Comparison of ENCODE assay signal across 13 cellular contexts in the genomic region with DNA sequence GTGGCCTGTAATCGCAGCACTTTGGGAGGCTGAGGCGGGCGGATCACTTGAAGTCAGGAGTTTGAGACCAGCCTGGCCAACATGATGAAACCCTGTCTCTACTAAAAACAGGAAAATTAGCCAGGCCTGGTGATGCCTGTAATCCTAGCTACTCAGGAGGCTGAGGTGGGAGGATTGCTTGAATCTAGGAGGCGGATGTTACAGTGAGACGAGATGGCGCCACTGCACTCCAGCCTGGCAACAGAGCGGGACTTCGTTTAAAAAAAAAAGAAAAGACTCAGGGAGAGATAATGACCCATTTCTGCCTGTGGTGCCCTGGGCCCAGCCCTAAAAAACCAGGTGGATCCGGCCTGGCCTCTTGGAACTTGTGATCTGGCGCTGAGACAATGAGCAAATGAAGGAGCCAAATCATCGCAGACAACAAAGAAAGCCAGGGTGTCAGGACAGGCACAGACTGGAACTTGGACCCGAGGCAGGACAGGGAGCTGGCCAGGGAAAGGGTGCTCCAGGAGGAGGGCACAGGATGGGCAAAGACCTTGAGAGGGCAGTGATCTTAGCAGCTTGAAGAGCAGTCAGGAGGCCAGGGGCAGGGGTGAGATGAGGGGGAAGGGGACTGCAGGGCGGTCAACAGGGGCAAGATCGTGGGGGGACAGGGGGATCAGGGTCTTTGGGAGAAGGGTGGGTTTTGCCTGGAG. TPM values are rescaled to one million over a fixed set of nuclear protein-coding genes. Genes with fewer than 3 reads are reported as not detected.
DNase-seq lines count a peak whose midpoint lies in the region; ATAC-seq, FAIRE-seq and TF ChIP-seq lines count a peak whose summit lies in the region.
"Had no signal": no experiment of that assay in that cellular context is flagged by ENCODE, and none has a peak within 500 bp of the region (broad histone marks: within the 10 kb centered on the region; RNA-seq: fewer than 3 reads in every experiment).

No MANE protein-coding gene starts in this region.

- peaks cover 3% of the 10 kb centered on the region for H3K9me1 ChIP-seq in keratinocyte (ENCODE audit: control insufficient read depth, extremely low read depth, insufficient read depth, low read length)

- dilution Hi-C loops in keratinocyte (cut with MboI; ENCODE audit: extremely low pct_ligation_motif_present, low sequenced_read_pairs), result no loop called here

- no peak overlapping the region for H3K27ac ChIP-seq in keratinocyte (ENCODE audit: control insufficient read depth, insufficient read depth, low read length)
- H3K27ac ChIP-seq in suprapubic skin, result peak overlapping the region; percentile 68

- H3K79me2 ChIP-seq in keratinocyte (ENCODE audit: control insufficient read depth, insufficient read depth, low read length), result no peaks in the 10 kb centered on the region

- 59% methylated on average over 14 of the region's 14 CpGs for WGBS in suprapubic skin

- peak overlapping the region; percentile 22 for H3K9ac ChIP-seq in keratinocyte (ENCODE audit: control insufficient read depth, extremely low read depth, insufficient read depth, low read length)

- no peaks in the 10 kb centered on the region for H4K20me1 ChIP-seq in keratinocyte (ENCODE audit: control insufficient read depth, extremely low read depth, insufficient read depth, low read length)

- H3K27me3 Mint-ChIP-seq in activated T-cell treated with anti-CD3 and anti-CD28 coated beads, Interleukin-2, amount 50 U/mL, for 72 hours (ENCODE audit: low read depth), result no peaks in the 10 kb centered on the region
- H3K27me3 Mint-ChIP-seq in activated CD8-positive, alpha-beta T cell treated with anti-CD3 and anti-CD28 coated beads, Interleukin-2, amount 10 ng/mL, durations not matched to agents 7 days and 5 days (ENCODE audit: low read depth), result no peaks in the 10 kb centered on the region

- no peaks in the 10 kb centered on the region for H3K9me3 Mint-ChIP-seq in activated T-cell treated with anti-CD3 and anti-CD28 coated beads, Interleukin-2, amount 50 U/mL, for 72 hours
- no peaks in the 10 kb centered on the region for H3K9me3 Mint-ChIP-seq in activated CD8-positive, alpha-beta T cell treated with anti-CD3 and anti-CD28 coated beads, Interleukin-2, amount 10 ng/mL, durations not matched to agents 7 days and 5 days (ENCODE audit: insufficient read depth)

- H3K27me3 ChIP-seq in keratinocyte (ENCODE audit: control insufficient read depth, extremely low read depth, insufficient read depth, low read length) (no peaks in the 10 kb centered on the region), suprapubic skin (no peaks in the 10 kb centered on the region)

- H3K4me3 ChIP-seq in keratinocyte (ENCODE audit: control insufficient read depth in 2 of 3, extremely low read depth in 1 of 3, insufficient read depth in 2 of 3, low read depth in 1 of 3, low read length in 3 of 3) (no peak overlapping the region), suprapubic skin (no peak overlapping the region)

- ATAC-seq in activated T-cell treated with anti-CD3 and anti-CD28 coated beads, Interleukin-2, amount 50 U/mL, for 72 hours (replicated peaks in 1 of 2), result no peak
- ATAC-seq in activated CD8-positive, alpha-beta T cell treated with anti-CD3 and anti-CD28 coated beads, Interleukin-2, amount 10 ng/mL, durations not matched to agents 7 days and 5 days, result no peak
- ATAC-seq in GM19395 (IDR thresholded peaks at IDR 0.05; ENCODE audit: unreplicated experiment), result no peak
- ATAC-seq: gastrocnemius medialis had no signal

- H3K4me1 Mint-ChIP-seq in activated T-cell treated with anti-CD3 and anti-CD28 coated beads, Interleukin-2, amount 50 U/mL, for 72 hours (ENCODE audit: low read depth), result peaks cover 69% of the 10 kb centered on the region
- peaks cover 69% of the 10 kb centered on the region for H3K4me1 Mint-ChIP-seq in activated CD8-positive, alpha-beta T cell treated with anti-CD3 and anti-CD28 coated beads, Interleukin-2, amount 10 ng/mL, durations not matched to agents 7 days and 5 days (ENCODE audit: low read depth)

- no peak for TF ChIP-seq EP300 in suprapubic skin (IDR thresholded peaks at IDR 0.05)

- no peak overlapping the region for H3K4me2 ChIP-seq in keratinocyte (ENCODE audit: control insufficient read depth, extremely low read depth, insufficient read depth, low read depth, low read length)

- no peak for TF ChIP-seq CTCF in keratinocyte (optimal IDR thresholded peaks at IDR 0.05 in 1 of 3, IDR thresholded peaks at IDR 0.05 in 1 of 3, conservative IDR thresholded peaks at IDR 0.05 in 1 of 3; ENCODE audit: extremely low read depth in 1 of 3, insufficient read depth in 2 of 3, low read length in 3 of 3)
- TF ChIP-seq CTCF in suprapubic skin (IDR thresholded peaks at IDR 0.05), result no peak
- no peak for TF ChIP-seq CTCF in D721Med (IDR thresholded peaks at IDR 0.05; ENCODE audit: insufficient read depth, missing control alignments)

- peaks cover 10 to 17% of the 10 kb centered on the region in 2 donors for H3K36me3 Mint-ChIP-seq in activated T-cell treated with anti-CD3 and anti-CD28 coated beads, Interleukin-2, amount 50 U/mL, for 72 hours (ENCODE audit: insufficient read depth in 2 of 2)
- peaks cover 24% of the 10 kb centered on the region for H3K36me3 Mint-ChIP-seq in activated CD8-positive, alpha-beta T cell treated with anti-CD3 and anti-CD28 coated beads, Interleukin-2, amount 10 ng/mL, durations not matched to agents 7 days and 5 days (ENCODE audit: low read depth)

- H3K36me3 ChIP-seq in keratinocyte (ENCODE audit: control insufficient read depth in 2 of 2, extremely low read depth in 1 of 2, insufficient read depth in 2 of 2, low read length in 2 of 2) (no peaks in the 10 kb centered on the region), suprapubic skin (no peaks in the 10 kb centered on the region)
- H3K36me3 ChIP-seq: gastrocnemius medialis had no signal

- FAIRE-seq in keratinocyte (lab: Jason Lieb, UNC) (no peak), D721Med (lab: Jason Lieb, UNC) (no peak)

- CTCF ChIA-PET in activated CD8-positive, alpha-beta T cell treated with anti-CD3 and anti-CD28 coated beads, Interleukin-2, amount 10 ng/mL, durations not matched to agents 7 days and 5 days (lab: Charles Lee), result interaction anchor here (1.4 to 3.9 kb wide), 4 partner anchors 11 to 88 kb away, joined by 4 to 44 read pairs (median 18); a partner anchor contains a TSS

- H2AFZ ChIP-seq in keratinocyte (ENCODE audit: control insufficient read depth, low read length), result peak overlapping the region; percentile 96

- H3K9me3 ChIP-seq in keratinocyte (ENCODE audit: control insufficient read depth, low read depth, low read length) (no peaks in the 10 kb centered on the region), suprapubic skin (no peaks in the 10 kb centered on the region)
- H3K9me3 ChIP-seq: gastrocnemius medialis had no signal

- no peak for TF ChIP-seq POLR2A in suprapubic skin (IDR thresholded peaks at IDR 0.05)

- DNase-seq in activated T-cell treated with anti-CD3 and anti-CD28 coated beads, Interleukin-2, amount 50 U/mL, for 72 hours, result no peak
- DNase-seq in activated T-cell treated with anti-CD3 and anti-CD28 coated beads, Interleukin-2, amount 50 U/mL, for 48 hours, result no peak
- no peak for DNase-seq in activated CD8-positive, alpha-beta T cell treated with anti-CD3 and anti-CD28 coated beads, Interleukin-2, amount 10 ng/mL, durations not matched to agents 7 days and 5 days
- DNase-seq in keratinocyte (ENCODE audit: low read depth, low spot score), result no peak
- DNase-seq in suprapubic skin (ENCODE audit: low spot score in 2 of 2), result no peak
- no peak for DNase-seq in medulla oblongata (ENCODE audit: extremely low spot score)
- DNase-seq in D721Med (ENCODE audit: insufficient read length, low spot score), result no peak
- DNase-seq: gastrocnemius medialis, GM23248 had no signal

- POLR2A ChIA-PET in activated CD8-positive, alpha-beta T cell treated with anti-CD3 and anti-CD28 coated beads, Interleukin-2, amount 10 ng/mL, durations not matched to agents 7 days and 5 days (lab: Charles Lee), result interaction anchor here (0.6 to 4.4 kb wide), 5 partner anchors 11 to 319 kb away, joined by 3 to 34 read pairs (median 5); a partner anchor contains a TSS

- H3K27ac Mint-ChIP-seq in activated T-cell treated with anti-CD3 and anti-CD28 coated beads, Interleukin-2, amount 50 U/mL, for 72 hours, result peak overlapping the region; percentile 92
- H3K27ac Mint-ChIP-seq in activated CD8-positive, alpha-beta T cell treated with anti-CD3 and anti-CD28 coated beads, Interleukin-2, amount 10 ng/mL, durations not matched to agents 7 days and 5 days, result peak overlapping the region; percentile 96

- H3K4me1 ChIP-seq in keratinocyte (ENCODE audit: control insufficient read depth, extremely low read depth, insufficient read depth, low read length), result peaks cover 17% of the 10 kb centered on the region
- H3K4me1 ChIP-seq in suprapubic skin, result peaks cover 20% of the 10 kb centered on the region
- H3K4me1 ChIP-seq: gastrocnemius medialis had no signal

- H3K4me3 Mint-ChIP-seq in activated T-cell treated with anti-CD3 and anti-CD28 coated beads, Interleukin-2, amount 50 U/mL, for 72 hours, result peak overlapping the region; percentile 85 to 89
- H3K4me3 Mint-ChIP-seq in activated CD8-positive, alpha-beta T cell treated with anti-CD3 and anti-CD28 coated beads, Interleukin-2, amount 10 ng/mL, durations not matched to agents 7 days and 5 days, result peak overlapping the region; percentile 91

RNA-seq across cellular contexts. Expression of a gene that starts 1.0 kb away (rescaled TPM):
- total RNA-seq in activated T-cell treated with anti-CD3 and anti-CD28 coated beads, Interleukin-2, amount 50 U/mL, for 72 hours, result 100 to 1,000 TPM; 235 to 247 TPM
- 100 to 1,000 TPM; 125 to 127 TPM for total RNA-seq in activated CD8-positive, alpha-beta T cell treated with anti-CD3 and anti-CD28 coated beads, Interleukin-2, amount 10 ng/mL, durations not matched to agents 7 days and 5 days
- polyA plus RNA-seq in keratinocyte, result 0.37 to 0.59 TPM (median 0.50 TPM) in 3 replicates
- polyA plus RNA-seq in keratinocyte (2011; ENCODE audit: low read depth), result 0.22 TPM
- 0.51 and 0.55 TPM in 2 replicates for polyA plus RNA-seq in keratinocyte (2011; cell fraction: cytosol; rRNA removed)
- 0.65 and 1.1 TPM in 2 replicates for polyA plus RNA-seq in keratinocyte (2011; cell fraction: nucleus; rRNA removed)
- polyA plus RNA-seq in keratinocyte (2012; ENCODE audit: low replicate concordance), result 0.28 and 0.58 TPM in 2 replicates
- 0.58 to 0.79 TPM (median 0.62 TPM) in 3 replicates for polyA minus RNA-seq in keratinocyte
- polyA minus RNA-seq in keratinocyte (2011; cell fraction: cytosol; rRNA and poly(A)+ RNA removed), result not detected
- 0.11 and 0.23 TPM in 2 replicates for polyA minus RNA-seq in keratinocyte (2011; cell fraction: nucleus; rRNA and poly(A)+ RNA removed)
- total RNA-seq in suprapubic skin, result 1 to 10 TPM; 1.0 to 4.0 (median 1.7) TPM
- total RNA-seq: LHCN-M2 had no signal

RNA-seq across cellular contexts. Expression of a gene that starts 11.0 kb away (rescaled TPM):
- total RNA-seq in activated T-cell treated with anti-CD3 and anti-CD28 coated beads, Interleukin-2, amount 50 U/mL, for 72 hours, result 1,000 to 10,000 TPM; 2,983 to 3,463 TPM
- 1,000 to 10,000 TPM; 2,078 to 2,184 TPM for total RNA-seq in activated CD8-positive, alpha-beta T cell treated with anti-CD3 and anti-CD28 coated beads, Interleukin-2, amount 10 ng/mL, durations not matched to agents 7 days and 5 days
- 1,044 to 1,469 TPM (median 1,312 TPM) in 3 replicates for polyA plus RNA-seq in keratinocyte
- 287 TPM for polyA plus RNA-seq in keratinocyte (2011; ENCODE audit: low read depth)
- 1,056 and 2,301 TPM in 2 replicates for polyA plus RNA-seq in keratinocyte (2011; cell fraction: cytosol; rRNA removed)
- polyA plus RNA-seq in keratinocyte (2011; cell fraction: nucleus; rRNA removed), result 294 and 383 TPM in 2 replicates
- 2,077 and 3,022 TPM in 2 replicates for polyA plus RNA-seq in keratinocyte (2012; ENCODE audit: low replicate concordance)
- polyA minus RNA-seq in keratinocyte, result 307 to 740 TPM (median 469 TPM) in 3 replicates
- polyA minus RNA-seq in keratinocyte (2011; cell fraction: cytosol; rRNA and poly(A)+ RNA removed), result 2,199 TPM
- polyA minus RNA-seq in keratinocyte (2011; cell fraction: nucleus; rRNA and poly(A)+ RNA removed), result 167 and 172 TPM in 2 replicates
- total RNA-seq in suprapubic skin, result 1,000 to 10,000 TPM; 1,229 to 2,185 (median 2,114) TPM

RNA-seq across cellular contexts. Expression of a gene that starts 23.0 kb away (rescaled TPM):
- 1 to 10 TPM; 2.0 to 3.3 TPM for total RNA-seq in activated T-cell treated with anti-CD3 and anti-CD28 coated beads, Interleukin-2, amount 50 U/mL, for 72 hours
- 1 to 10 TPM; 1.5 to 1.8 TPM for total RNA-seq in activated CD8-positive, alpha-beta T cell treated with anti-CD3 and anti-CD28 coated beads, Interleukin-2, amount 10 ng/mL, durations not matched to agents 7 days and 5 days
- not detected in 3 replicates for polyA plus RNA-seq in keratinocyte
- not detected for polyA plus RNA-seq in keratinocyte (2011; ENCODE audit: low read depth)
- not detected in 2 replicates for polyA plus RNA-seq in keratinocyte (2011; cell fraction: cytosol; rRNA removed)
- not detected in 2 replicates for polyA plus RNA-seq in keratinocyte (2011; cell fraction: nucleus; rRNA removed)
- 0.08 TPM in 1 of 2 replicates, not detected in the other for polyA plus RNA-seq in keratinocyte (2012; ENCODE audit: low replicate concordance)
- not detected in 3 replicates for polyA minus RNA-seq in keratinocyte
- not detected for polyA minus RNA-seq in keratinocyte (2011; cell fraction: cytosol; rRNA and poly(A)+ RNA removed)
- not detected in 2 replicates for polyA minus RNA-seq in keratinocyte (2011; cell fraction: nucleus; rRNA and poly(A)+ RNA removed)
- total RNA-seq in suprapubic skin, result not detected
- total RNA-seq: gastrocnemius medialis, GM23248, LHCN-M2 had no signal
- polyA plus RNA-seq: GM23248 had no signal

RNA-seq across cellular contexts. Expression of a gene that starts 27.4 kb away (rescaled TPM):
- total RNA-seq in activated T-cell treated with anti-CD3 and anti-CD28 coated beads, Interleukin-2, amount 50 U/mL, for 72 hours, result 10 to 100 TPM in 1 of 2 donors, 1 to 10 TPM in 1; 6.8 to 12.5 TPM
- 1 to 10 TPM; 5.0 to 6.4 TPM for total RNA-seq in activated CD8-positive, alpha-beta T cell treated with anti-CD3 and anti-CD28 coated beads, Interleukin-2, amount 10 ng/mL, durations not matched to agents 7 days and 5 days
- polyA plus RNA-seq in keratinocyte, result 0.19 to 0.24 TPM in 2 of 3 replicates, not detected in the other
- not detected for polyA plus RNA-seq in keratinocyte (2011; ENCODE audit: low read depth)
- 0.62 and 0.94 TPM in 2 replicates for polyA plus RNA-seq in keratinocyte (2011; cell fraction: cytosol; rRNA removed)
- polyA plus RNA-seq in keratinocyte (2011; cell fraction: nucleus; rRNA removed), result 0.42 TPM in 1 of 2 replicates, not detected in the other
- 0.16 and 0.99 TPM in 2 replicates for polyA plus RNA-seq in keratinocyte (2012; ENCODE audit: low replicate concordance)
- polyA minus RNA-seq in keratinocyte, result 0.51 to 1.5 TPM in 2 of 3 replicates, not detected in the other
- polyA minus RNA-seq in keratinocyte (2011; cell fraction: cytosol; rRNA and poly(A)+ RNA removed), result not detected
- polyA minus RNA-seq in keratinocyte (2011; cell fraction: nucleus; rRNA and poly(A)+ RNA removed), result not detected in 2 replicates
- not detected for total RNA-seq in suprapubic skin
- total RNA-seq: gastrocnemius medialis, GM23248, LHCN-M2, lung, NCI-H460 had no signal
- polyA plus RNA-seq: GM23248 had no signal

RNA-seq across cellular contexts. Expression of a gene that starts 53.8 kb away (rescaled TPM):
- under 1 TPM in 1 of 2 donors, not detected in 1; 0.36 TPM for total RNA-seq in activated T-cell treated with anti-CD3 and anti-CD28 coated beads, Interleukin-2, amount 50 U/mL, for 72 hours
- total RNA-seq in activated CD8-positive, alpha-beta T cell treated with anti-CD3 and anti-CD28 coated beads, Interleukin-2, amount 10 ng/mL, durations not matched to agents 7 days and 5 days, result under 1 TPM in 1 of 2 experiments, not detected in 1; 0.13 TPM
- polyA plus RNA-seq in keratinocyte, result 3.6 to 5.1 TPM (median 4.4 TPM) in 3 replicates
- 0.59 TPM for polyA plus RNA-seq in keratinocyte (2011; ENCODE audit: low read depth)
- 1.9 and 2.4 TPM in 2 replicates for polyA plus RNA-seq in keratinocyte (2011; cell fraction: cytosol; rRNA removed)
- polyA plus RNA-seq in keratinocyte (2011; cell fraction: nucleus; rRNA removed), result 6.2 and 7.7 TPM in 2 replicates
- polyA plus RNA-seq in keratinocyte (2012; ENCODE audit: low replicate concordance), result 6.2 and 7.2 TPM in 2 replicates
- 4.9 to 12.7 TPM (median 4.9 TPM) in 3 replicates for polyA minus RNA-seq in keratinocyte
- polyA minus RNA-seq in keratinocyte (2011; cell fraction: cytosol; rRNA and poly(A)+ RNA removed), result 5.4 TPM
- polyA minus RNA-seq in keratinocyte (2011; cell fraction: nucleus; rRNA and poly(A)+ RNA removed), result 6.3 and 9.2 TPM in 2 replicates
- total RNA-seq in suprapubic skin, result 10 to 100 TPM in 1 of 4 donors, 1 to 10 TPM in 3; 1.4 to 12.1 (median 5.9) TPM
- total RNA-seq: GM23248, LHCN-M2 had no signal
- polyA plus RNA-seq: GM23248 had no signal

Comparison
In these comparisons a context has a peak if more than half of its experiments do, and no peak if none do; other contexts are left out.
1. RNA of a gene that starts 1.0 kb away (total RNA-seq): 235 to 247 TPM in activated T-cell treated with anti-CD3 and anti-CD28 coated beads, Interleukin-2, amount 50 U/mL, for 72 hours and 125 to 127 TPM in activated CD8-positive, alpha-beta T cell treated with anti-CD3 and anti-CD28 coated beads, Interleukin-2, amount 10 ng/mL, durations not matched to agents 7 days and 5 days; 1.0 to 4.0 TPM in suprapubic skin; every median in the first group is over 10 times any median in the second.